Comparison of ENCODE assay signal across 10 cellular contexts in genomic region chr10:90930971-90931841, GRCh38. TPM values are rescaled to one million over a fixed set of nuclear protein-coding genes. Genes with fewer than 3 reads are reported as not detected.
DNase-seq lines count a peak whose midpoint lies in the region; ATAC-seq and TF ChIP-seq lines count a peak whose summit lies in the region.
"Had no signal": no experiment of that assay in that cellular context is flagged by ENCODE, and none has a peak within 500 bp of the region (broad histone marks: within the 10 kb centered on the region; RNA-seq: fewer than 3 reads in every experiment).

No MANE protein-coding gene starts in this region.

- DNase-seq in RPMI7951 (ENCODE audit: low read depth) = peak; percentile 91
- DNase-seq in fibroblast of pulmonary artery (ENCODE audit: low read depth) = peak; percentile 95
- DNase-seq in non-pigmented ciliary epithelial cell (ENCODE audit: low read depth) = peak; percentile 94
- no peak for DNase-seq in head of caudate nucleus
- no peak for DNase-seq in activated naive CD4-positive, alpha-beta T cell treated with anti-CD3 and anti-CD28 coated beads, Interleukin-2, amount 10 ng/mL, durations not matched to agents 7 days and 5 days
- DNase-seq in cerebellum (ENCODE audit: low spot score) = no peak
- DNase-seq in CD8-positive, alpha-beta T cell = no peak
- DNase-seq: activated CD4-positive, alpha-beta T cell treated with anti-CD3 and anti-CD28 coated beads, Interleukin-2, amount 50 U/mL, for 48 hours had no signal

- H4K20me1 ChIP-seq in BLaER1 treated with 17β-estradiol and CSF1 and Interleukin-3, amounts not matched to agents 10 nM and 100 nM = no peaks in the 10 kb centered on the region

- H3K4me1 ChIP-seq in BLaER1 treated with 17β-estradiol and CSF1 and Interleukin-3, amounts not matched to agents 10 nM and 100 nM = peaks cover 7 to 20% (median 17%) of the 10 kb centered on the region in 10 experiments; a peak in 18 of 20 replicates
- H3K4me1 ChIP-seq in CD8-positive, alpha-beta T cell (ENCODE audit: insufficient read depth, low read length) = no peaks in the 10 kb centered on the region

- H3K9me3 Mint-ChIP-seq in activated naive CD4-positive, alpha-beta T cell treated with anti-CD3 and anti-CD28 coated beads, Interleukin-2, amount 10 ng/mL, durations not matched to agents 7 days and 5 days = no peaks in the 10 kb centered on the region
- no peaks in the 10 kb centered on the region for H3K9me3 Mint-ChIP-seq in CD8-positive, alpha-beta T cell
- H3K9me3 Mint-ChIP-seq: stimulated activated effector memory CD8-positive, alpha-beta T cell treated with anti-CD3 and anti-CD28 coated beads, Interleukin-12 subunit alpha, Interleukin-12 subunit beta, amount 100 ng/mL, for 72 hours had no signal

- no peak for TF ChIP-seq CTCF in fibroblast of pulmonary artery (IDR thresholded peaks at IDR 0.05; ENCODE audit: low read length, missing control alignments)
- no peak for TF ChIP-seq CTCF in CD8-positive, alpha-beta T cell (IDR thresholded peaks at IDR 0.05)

- H3K36me3 ChIP-seq in BLaER1 treated with 17β-estradiol and CSF1 and Interleukin-3, amounts not matched to agents 10 nM and 100 nM = no peaks in the 10 kb centered on the region
- H3K36me3 ChIP-seq in CD8-positive, alpha-beta T cell (ENCODE audit: insufficient read depth, low read length) = no peaks in the 10 kb centered on the region

- H3K4me2 ChIP-seq in BLaER1 treated with 17β-estradiol and CSF1 and Interleukin-3, amounts not matched to agents 10 nM and 100 nM = peak overlapping the region; percentile 7 to 68 (median 41); a peak in 17 of 22 replicates

- no peak overlapping the region for H3K4me3 Mint-ChIP-seq in activated naive CD4-positive, alpha-beta T cell treated with anti-CD3 and anti-CD28 coated beads, Interleukin-2, amount 10 ng/mL, durations not matched to agents 7 days and 5 days
- H3K4me3 Mint-ChIP-seq in CD8-positive, alpha-beta T cell = no peak overlapping the region
- H3K4me3 Mint-ChIP-seq: stimulated activated effector memory CD8-positive, alpha-beta T cell treated with anti-CD3 and anti-CD28 coated beads, Interleukin-12 subunit alpha, Interleukin-12 subunit beta, amount 100 ng/mL, for 72 hours had no signal

- intact Hi-C loops in head of caudate nucleus (cut with DNase I) = no loop called here
- intact Hi-C loops in CD8-positive, alpha-beta T cell (cut with DNase I, micrococcal nuclease) = no loop called here

- H3K9me3 ChIP-seq in BLaER1 treated with 17β-estradiol and CSF1 and Interleukin-3, amounts not matched to agents 10 nM and 100 nM (replicated peaks in 1 of 11) = no peaks in the 10 kb centered on the region
- no peaks in the 10 kb centered on the region for H3K9me3 ChIP-seq in CD8-positive, alpha-beta T cell (ENCODE audit: low read length)

- no peak overlapping the region for H3K9ac ChIP-seq in BLaER1 treated with 17β-estradiol and CSF1 and Interleukin-3, amounts not matched to agents 10 nM and 100 nM

- H3K27ac Mint-ChIP-seq in activated naive CD4-positive, alpha-beta T cell treated with anti-CD3 and anti-CD28 coated beads, Interleukin-2, amount 10 ng/mL, durations not matched to agents 7 days and 5 days = no peak overlapping the region
- H3K27ac Mint-ChIP-seq in CD8-positive, alpha-beta T cell = no peak overlapping the region
- H3K27ac Mint-ChIP-seq: stimulated activated effector memory CD8-positive, alpha-beta T cell treated with anti-CD3 and anti-CD28 coated beads, Interleukin-12 subunit alpha, Interleukin-12 subunit beta, amount 100 ng/mL, for 72 hours had no signal

- no peak for ATAC-seq in CD8-positive, alpha-beta T cell
- ATAC-seq: stimulated activated effector memory CD8-positive, alpha-beta T cell treated with anti-CD3 and anti-CD28 coated beads, Interleukin-12 subunit alpha, Interleukin-12 subunit beta, amount 100 ng/mL, for 72 hours had no signal

- peaks cover 6% of the 10 kb centered on the region for H3K4me1 Mint-ChIP-seq in activated naive CD4-positive, alpha-beta T cell treated with anti-CD3 and anti-CD28 coated beads, Interleukin-2, amount 10 ng/mL, durations not matched to agents 7 days and 5 days
- no peaks in the 10 kb centered on the region for H3K4me1 Mint-ChIP-seq in CD8-positive, alpha-beta T cell (ENCODE audit: low read depth)

- H3K27me3 Mint-ChIP-seq in activated naive CD4-positive, alpha-beta T cell treated with anti-CD3 and anti-CD28 coated beads, Interleukin-2, amount 10 ng/mL, durations not matched to agents 7 days and 5 days = peaks cover 19% of the 10 kb centered on the region
- H3K27me3 Mint-ChIP-seq in CD8-positive, alpha-beta T cell (ENCODE audit: low read depth) = peaks cover 10% of the 10 kb centered on the region

- CTCF ChIA-PET in activated naive CD4-positive, alpha-beta T cell treated with anti-CD3 and anti-CD28 coated beads, Interleukin-2, amount 10 ng/mL, durations not matched to agents 7 days and 5 days (lab: Charles Lee) = interaction anchor here (1.2 kb wide), 1 partner anchor 20 kb away, joined by 3 read pairs; no protein-coding TSS in a partner anchor
- CTCF ChIA-PET in CD8-positive, alpha-beta T cell (lab: Charles Lee) = interaction anchor here (1.4 kb wide), 1 partner anchor 26 kb away, joined by 3 read pairs; no protein-coding TSS in a partner anchor

- H3K4me3 ChIP-seq in BLaER1 treated with 17β-estradiol and CSF1 and Interleukin-3, amounts not matched to agents 10 nM and 100 nM = no peak overlapping the region
- H3K4me3 ChIP-seq in fibroblast of pulmonary artery (replicated peaks; ENCODE audit: low read depth, low read length) = no peak overlapping the region
- no peak overlapping the region for H3K4me3 ChIP-seq in CD8-positive, alpha-beta T cell (ENCODE audit: low read depth, low read length)

- H3K36me3 Mint-ChIP-seq in activated naive CD4-positive, alpha-beta T cell treated with anti-CD3 and anti-CD28 coated beads, Interleukin-2, amount 10 ng/mL, durations not matched to agents 7 days and 5 days = no peaks in the 10 kb centered on the region
- no peaks in the 10 kb centered on the region for H3K36me3 Mint-ChIP-seq in CD8-positive, alpha-beta T cell
- H3K36me3 Mint-ChIP-seq: stimulated activated effector memory CD8-positive, alpha-beta T cell treated with anti-CD3 and anti-CD28 coated beads, Interleukin-12 subunit alpha, Interleukin-12 subunit beta, amount 100 ng/mL, for 72 hours had no signal

- no peaks in the 10 kb centered on the region for H3K27me3 ChIP-seq in BLaER1 treated with 17β-estradiol and CSF1 and Interleukin-3, amounts not matched to agents 10 nM and 100 nM
- no peaks in the 10 kb centered on the region for H3K27me3 ChIP-seq in CD8-positive, alpha-beta T cell (ENCODE audit: insufficient read depth, low read length)

- no peak overlapping the region for H3K27ac ChIP-seq in BLaER1 treated with 17β-estradiol and CSF1 and Interleukin-3, amounts not matched to agents 10 nM and 100 nM
- H3K27ac ChIP-seq in CD8-positive, alpha-beta T cell (ENCODE audit: low read depth, low read length) = no peak overlapping the region

- POLR2A ChIA-PET in CD8-positive, alpha-beta T cell (lab: Charles Lee) = no interaction called here

RNA-seq across cellular contexts. Expression of gene ANKRD1, which starts 10.3 kb away (rescaled TPM):
- total RNA-seq in RPMI7951 (2014; rRNA removed; shearing (Covaris generic)) = 0.29 and 0.36 TPM in 2 replicates
- total RNA-seq in cerebellum = not detected
- not detected for total RNA-seq in CD8-positive, alpha-beta T cell

RNA-seq across cellular contexts. Expression of gene RPP30, which starts 59.4 kb away (rescaled TPM):
- 85.4 and 97.6 TPM in 2 replicates for total RNA-seq in RPMI7951 (2014; rRNA removed; shearing (Covaris generic))
- 51.4 TPM for total RNA-seq in cerebellum
- 10 to 100 TPM; 29.7 TPM for total RNA-seq in CD8-positive, alpha-beta T cell

Comparison
In these comparisons a context has a peak if more than half of its experiments do, and no peak if none do; other contexts are left out.
1. DNase-seq: peak in RPMI7951 (single experiment), fibroblast of pulmonary artery (single experiment) and non-pigmented ciliary epithelial cell (single experiment); none in head of caudate nucleus (0 of 42), activated naive CD4-positive, alpha-beta T cell treated with anti-CD3 and anti-CD28 coated beads, Interleukin-2, amount 10 ng/mL, durations not matched to agents 7 days and 5 days (single experiment), cerebellum (single experiment) and CD8-positive, alpha-beta T cell (0 of 7).